Comparison of ENCODE assay signal across 14 cellular contexts in genomic region chr9:76090330-76090729, GRCh38.
A peak's percentile ranks its signal among the peaks of the same experiment; 100 is the strongest.
DNase-seq lines count a peak whose midpoint lies in the region; ATAC-seq lines count a peak whose summit lies in the region.
"Had no signal": no experiment of that assay in that cellular context is flagged by ENCODE, and none has a peak within 500 bp of the region (broad histone marks: within the 10 kb centered on the region; RNA-seq: fewer than 3 reads in every experiment).

No MANE protein-coding gene starts in this region.

- H3K9me3 ChIP-seq in SJCRH30 (replicated peaks), result no peaks in the 10 kb centered on the region
- H3K9me3 ChIP-seq: Caco-2, HAP-1 had no signal

- no peaks in the 10 kb centered on the region for H3K4me1 Mint-ChIP-seq in stimulated activated effector memory CD8-positive, alpha-beta T cell treated with anti-CD3 and anti-CD28 coated beads, Interleukin-12 subunit alpha, Interleukin-12 subunit beta, amount 100 ng/mL, for 72 hours

- DNase-seq in NCI-H146 treated with DMSO at 0.1 percent for 48 hours (lab: John Stamatoyannopoulos, UW; ENCODE audit: unreplicated experiment), result peak; percentile 22
- peak; percentile 41 to 81 for DNase-seq in SJCRH30
- DNase-seq in glomerular endothelial cell (ENCODE audit: extremely low read depth, low read depth, low spot score), result peak; percentile 16
- DNase-seq in NCI-H2196 (lab: John Stamatoyannopoulos, UW; ENCODE audit: unreplicated experiment), result no peak
- no peak for DNase-seq in stimulated activated effector memory CD8-positive, alpha-beta T cell treated with anti-CD3 and anti-CD28 coated beads, Interleukin-12 subunit alpha, Interleukin-12 subunit beta, amount 100 ng/mL, for 72 hours (ENCODE audit: low spot score in 2 of 2)
- DNase-seq: C1 segment of cervical spinal cord; Caco-2; CD4-positive, alpha-beta memory T cell; DMS153; DND-41; GOT3; HFFc6 had no signal

- H3K27me3 ChIP-seq in SJCRH30, result no peaks in the 10 kb centered on the region

- ATAC-seq in HG03469 (IDR thresholded peaks at IDR 0.05; ENCODE audit: unreplicated experiment), result no peak
- no peak for ATAC-seq in stimulated activated effector memory CD8-positive, alpha-beta T cell treated with anti-CD3 and anti-CD28 coated beads, Interleukin-12 subunit alpha, Interleukin-12 subunit beta, amount 100 ng/mL, for 72 hours

- H3K4me3 Mint-ChIP-seq in stimulated activated effector memory CD8-positive, alpha-beta T cell treated with anti-CD3 and anti-CD28 coated beads, Interleukin-12 subunit alpha, Interleukin-12 subunit beta, amount 100 ng/mL, for 72 hours, result no peak overlapping the region
- H3K4me3 Mint-ChIP-seq: CD4-positive, alpha-beta memory T cell; HFFc6 had no signal

- peaks cover 2% of the 10 kb centered on the region; the same call in 1 of the 2 replicates for H3K36me3 ChIP-seq in SJCRH30
- H3K36me3 ChIP-seq: HAP-1 had no signal

- H3K36me3 Mint-ChIP-seq in stimulated activated effector memory CD8-positive, alpha-beta T cell treated with anti-CD3 and anti-CD28 coated beads, Interleukin-12 subunit alpha, Interleukin-12 subunit beta, amount 100 ng/mL, for 72 hours, result no peaks in the 10 kb centered on the region

- no peak overlapping the region for H3K27ac Mint-ChIP-seq in stimulated activated effector memory CD8-positive, alpha-beta T cell treated with anti-CD3 and anti-CD28 coated beads, Interleukin-12 subunit alpha, Interleukin-12 subunit beta, amount 100 ng/mL, for 72 hours
- H3K27ac Mint-ChIP-seq: CD4-positive, alpha-beta memory T cell; HFFc6 had no signal

- no peak overlapping the region for H3K4me3 ChIP-seq in SJCRH30
- H3K4me3 ChIP-seq: HAP-1 had no signal

- H3K9me3 Mint-ChIP-seq in stimulated activated effector memory CD8-positive, alpha-beta T cell treated with anti-CD3 and anti-CD28 coated beads, Interleukin-12 subunit alpha, Interleukin-12 subunit beta, amount 100 ng/mL, for 72 hours, result no peaks in the 10 kb centered on the region
- H3K9me3 Mint-ChIP-seq: CD4-positive, alpha-beta memory T cell had no signal

- peaks cover 37% of the 10 kb centered on the region for H3K4me1 ChIP-seq in SJCRH30
- H3K4me1 ChIP-seq: Caco-2, HAP-1 had no signal

- H3K27ac ChIP-seq in SJCRH30, result peak overlapping the region; percentile 28; the same call in 1 of the 2 replicates

Comparison
In these comparisons a context has a peak if more than half of its experiments do, and no peak if none do; other contexts are left out.
1. DNase-seq: peak in NCI-H146 treated with DMSO at 0.1 percent for 48 hours (single experiment), SJCRH30 (2 of 2) and glomerular endothelial cell (single experiment); none in NCI-H2196 (single experiment) and stimulated activated effector memory CD8-positive, alpha-beta T cell treated with anti-CD3 and anti-CD28 coated beads, Interleukin-12 subunit alpha, Interleukin-12 subunit beta, amount 100 ng/mL, for 72 hours (0 of 2).